Comparison of ENCODE assay signal across 30 cellular contexts in genomic region chr10:26776258-26776657, GRCh38.
DNase-seq lines count a peak whose midpoint lies in the region; ATAC-seq, FAIRE-seq and TF ChIP-seq lines count a peak whose summit lies in the region.
"Had no signal": no experiment of that assay in that cellular context is flagged by ENCODE, and none has a peak within 500 bp of the region (broad histone marks: within the 10 kb centered on the region; RNA-seq: fewer than 3 reads in every experiment).

No MANE protein-coding gene starts in this region.

- H3K27me3 Mint-ChIP-seq in MCF 10A (ENCODE audit: insufficient read depth, unreplicated experiment) (no peaks in the 10 kb centered on the region), astrocyte (ENCODE audit: low read depth, unreplicated experiment) (no peaks in the 10 kb centered on the region)
- H3K27me3 Mint-ChIP-seq: activated CD4-positive, alpha-beta T cell treated with anti-CD3 and anti-CD28 coated beads for 36 hours; activated naive CD8-positive, alpha-beta T cell treated with anti-CD3 and anti-CD28 coated beads, Interleukin-2, amount 50 U/mL, for 24 hours; stimulated activated memory B cell treated with anti-CD40 and anti-IgM and Interleukin-4, amounts not matched to agents 10 μg/mL and 1 μg/mL and 100 μg/mL, for 72 hours had no signal

- CTCF ChIA-PET in MCF 10A (lab: Yijun Ruan, JAX), result interaction anchor here (0.5 to 1.6 kb wide), 2 partner anchors 55 to 91 kb away, joined by 3 to 6 read pairs; no protein-coding TSS in a partner anchor

- no TSS peak for BruUV-seq in MCF 10A (replicated peaks; lab: Mats Ljungman, UMichigan)

- H3K27ac Mint-ChIP-seq in MCF 10A (ENCODE audit: low read depth, unreplicated experiment) (no peak overlapping the region), astrocyte (ENCODE audit: unreplicated experiment) (no peak overlapping the region)
- H3K27ac Mint-ChIP-seq: activated CD4-positive, alpha-beta T cell treated with anti-CD3 and anti-CD28 coated beads for 36 hours; activated naive CD8-positive, alpha-beta T cell treated with anti-CD3 and anti-CD28 coated beads, Interleukin-2, amount 50 U/mL, for 24 hours; CD8-positive, alpha-beta T cell; neural progenitor cell; stimulated activated memory B cell treated with anti-CD40 and anti-IgM and Interleukin-4, amounts not matched to agents 10 μg/mL and 1 μg/mL and 100 μg/mL, for 72 hours had no signal

- POLR2A ChIA-PET in MCF 10A (lab: Yijun Ruan, JAX), result interaction anchor here (1.3 kb wide), 1 partner anchor 93 kb away, joined by 3 read pairs; no protein-coding TSS in a partner anchor

- H3K27me3 ChIP-seq in breast epithelium (no peaks in the 10 kb centered on the region), astrocyte (ENCODE audit: insufficient read depth, low read length) (no peaks in the 10 kb centered on the region), tibial nerve (no peaks in the 10 kb centered on the region)
- H3K27me3 ChIP-seq: dorsolateral prefrontal cortex, neural progenitor cell, right lobe of liver had no signal

- TF ChIP-seq POLR2A in breast epithelium (IDR thresholded peaks at IDR 0.05) (no peak), tibial nerve (IDR thresholded peaks at IDR 0.05) (no peak)

- H3K36me3 ChIP-seq in breast epithelium, result no peaks in the 10 kb centered on the region
- H3K36me3 ChIP-seq in astrocyte (ENCODE audit: insufficient read depth, low read length), result no peaks in the 10 kb centered on the region
- H3K36me3 ChIP-seq in tibial nerve, result no peaks in the 10 kb centered on the region
- H3K36me3 ChIP-seq: neural progenitor cell, right lobe of liver had no signal

- intact Hi-C loops in MCF 10A (cut with micrococcal nuclease), result no loop called here
- intact Hi-C loops in breast epithelium (cut with DNase I; ENCODE audit: low total_unique reads), result no loop called here

- H2AFZ ChIP-seq in astrocyte (ENCODE audit: low read depth, low read length), result no peak overlapping the region
- H2AFZ ChIP-seq: neural progenitor cell had no signal

- no peak for TF ChIP-seq CTCF in MCF 10A (IDR thresholded peaks at IDR 0.05; ENCODE audit: unreplicated experiment)
- no peak for TF ChIP-seq CTCF in breast epithelium (IDR thresholded peaks at IDR 0.05)
- TF ChIP-seq CTCF in astrocyte (IDR thresholded peaks at IDR 0.05; ENCODE audit: insufficient read depth, low read depth, low read length), result no peak
- no peak for TF ChIP-seq CTCF in tibial nerve (IDR thresholded peaks at IDR 0.05)

- H3K27ac ChIP-seq in breast epithelium (no peak overlapping the region), astrocyte (ENCODE audit: low read depth, low read length) (peak overlapping the region; percentile 28), tibial nerve (no peak overlapping the region)
- H3K27ac ChIP-seq: neural progenitor cell, right lobe of liver had no signal

- H3K4me1 Mint-ChIP-seq in MCF 10A (ENCODE audit: insufficient read depth, unreplicated experiment) (peaks cover 25% of the 10 kb centered on the region), astrocyte (ENCODE audit: low read depth, unreplicated experiment) (peaks cover 36% of the 10 kb centered on the region)
- H3K4me1 Mint-ChIP-seq: neural progenitor cell had no signal

- no peak for TF ChIP-seq EP300 in tibial nerve (IDR thresholded peaks at IDR 0.05)

- H3K9me3 Mint-ChIP-seq in MCF 10A (ENCODE audit: unreplicated experiment), result no peaks in the 10 kb centered on the region
- no peaks in the 10 kb centered on the region for H3K9me3 Mint-ChIP-seq in astrocyte (ENCODE audit: unreplicated experiment)
- H3K9me3 Mint-ChIP-seq: activated naive CD8-positive, alpha-beta T cell treated with anti-CD3 and anti-CD28 coated beads, Interleukin-2, amount 50 U/mL, for 24 hours; CD8-positive, alpha-beta T cell; H9; neural progenitor cell; stimulated activated memory B cell treated with anti-CD40 and anti-IgM and Interleukin-4, amounts not matched to agents 10 μg/mL and 1 μg/mL and 100 μg/mL, for 72 hours had no signal

- H3K9me3 ChIP-seq in breast epithelium (no peaks in the 10 kb centered on the region), astrocyte (ENCODE audit: insufficient read depth, low read depth, low read length) (no peaks in the 10 kb centered on the region), tibial nerve (no peaks in the 10 kb centered on the region)
- H3K9me3 ChIP-seq: right lobe of liver had no signal

- ATAC-seq in HG03521 (IDR thresholded peaks at IDR 0.05; ENCODE audit: unreplicated experiment) (no peak), GM21423 (IDR thresholded peaks at IDR 0.05; ENCODE audit: unreplicated experiment) (no peak)
- ATAC-seq: activated CD4-positive, alpha-beta T cell treated with anti-CD3 and anti-CD28 coated beads for 36 hours; activated naive CD8-positive, alpha-beta T cell treated with anti-CD3 and anti-CD28 coated beads, Interleukin-2, amount 50 U/mL, for 24 hours; CD8-positive, alpha-beta T cell; right lobe of liver; SK-N-SH treated with all-trans-retinoic acid at 6 μM for 48 hours; stimulated activated memory B cell treated with anti-CD40 and anti-IgM and Interleukin-4, amounts not matched to agents 10 μg/mL and 1 μg/mL and 100 μg/mL, for 72 hours had no signal

- 92 to 97% methylated on average over 1 of the region's 1 CpG for WGBS in tibial nerve, 2 donors

- peaks cover 7% of the 10 kb centered on the region for H3K36me3 Mint-ChIP-seq in MCF 10A (ENCODE audit: insufficient read depth, unreplicated experiment)
- peaks cover 2% of the 10 kb centered on the region for H3K36me3 Mint-ChIP-seq in astrocyte (ENCODE audit: low read depth, unreplicated experiment)

- H3K4me3 ChIP-seq in breast epithelium (no peak overlapping the region), astrocyte (ENCODE audit: insufficient read depth, low read depth, low read length) (no peak overlapping the region), tibial nerve (no peak overlapping the region)
- H3K4me3 ChIP-seq: dorsolateral prefrontal cortex, neural progenitor cell, right lobe of liver had no signal

- H3K4me2 ChIP-seq in astrocyte (ENCODE audit: low read length), result no peak overlapping the region
- H3K4me2 ChIP-seq: neural progenitor cell had no signal

- H3K4me3 Mint-ChIP-seq in MCF 10A (ENCODE audit: unreplicated experiment) (no peak overlapping the region), astrocyte (ENCODE audit: unreplicated experiment) (no peak overlapping the region)
- H3K4me3 Mint-ChIP-seq: activated CD4-positive, alpha-beta T cell treated with anti-CD3 and anti-CD28 coated beads for 36 hours; activated naive CD8-positive, alpha-beta T cell treated with anti-CD3 and anti-CD28 coated beads, Interleukin-2, amount 50 U/mL, for 24 hours; CD8-positive, alpha-beta T cell; H9; neural progenitor cell; stimulated activated memory B cell treated with anti-CD40 and anti-IgM and Interleukin-4, amounts not matched to agents 10 μg/mL and 1 μg/mL and 100 μg/mL, for 72 hours had no signal

- H4K20me1 ChIP-seq in astrocyte (ENCODE audit: insufficient read depth, low read length), result peaks cover 44% of the 10 kb centered on the region

- DNase-seq in MCF 10A (ENCODE audit: unreplicated experiment), result peak; percentile 2
- DNase-seq in breast epithelium (ENCODE audit: low spot score in 2 of 2), result no peak
- peak; percentile 35 for DNase-seq in astrocyte (ENCODE audit: low read depth)
- peak; percentile 41 for DNase-seq in kidney tubule cell (ENCODE audit: low spot score)
- no peak for DNase-seq in NCI-H524 (lab: John Stamatoyannopoulos, UW)
- DNase-seq in tibial nerve (ENCODE audit: low spot score in 2 of 2), result no peak
- DNase-seq: activated CD4-positive, alpha-beta T cell treated with anti-CD3 and anti-CD28 coated beads for 36 hours; activated gamma-delta T cell; activated naive CD8-positive, alpha-beta T cell treated with anti-CD3 and anti-CD28 coated beads, Interleukin-2, amount 50 U/mL, for 24 hours; activated T-cell treated with anti-CD3 and anti-CD28 coated beads for 4 hours; AML-193; CD8-positive, alpha-beta T cell; DMS 273 treated with DMSO at 0.1 percent for 48 hours; dorsolateral prefrontal cortex; H9; NCI-H1105; NCI-H2029 treated with DMSO at 0.1 percent for 48 hours; NCI-H446; NCI-H82; right lobe of liver; RPMI8226; stimulated activated CD4-positive, alpha-beta T cell treated with anti-CD3 and anti-CD28 coated beads, Interleukin-12 subunit alpha, Interleukin-12 subunit beta, amount 100 ng/mL, for 4 hours; stimulated activated CD4-positive, alpha-beta T cell treated with anti-CD3 and anti-CD28 coated beads, Interleukin-4, amount 100 ng/mL, for 24 hours; T-helper 2 cell had no signal

- H3K4me1 ChIP-seq in breast epithelium (no peaks in the 10 kb centered on the region), astrocyte (ENCODE audit: insufficient read depth, low read length) (peaks cover 12% of the 10 kb centered on the region), tibial nerve (peaks cover 0 to 10% (median 3%) of the 10 kb centered on the region in 4 donors)
- H3K4me1 ChIP-seq: neural progenitor cell, right lobe of liver had no signal

- H3K9ac ChIP-seq in astrocyte (ENCODE audit: low read length), result peak overlapping the region; percentile 0
- H3K9ac ChIP-seq: neural progenitor cell had no signal

- no peak for FAIRE-seq in astrocyte (lab: Jason Lieb, UNC)
- FAIRE-seq: endothelial cell of umbilical vein had no signal

- H3K79me2 ChIP-seq in astrocyte (ENCODE audit: insufficient read depth, low read length), result peaks cover 94% of the 10 kb centered on the region

Comparison
In these comparisons a context has a peak if more than half of its experiments do, and no peak if none do; other contexts are left out.
1. DNase-seq: peak in MCF 10A (single experiment), astrocyte (single experiment) and kidney tubule cell (single experiment); none in breast epithelium (0 of 2), NCI-H524 (0 of 2) and tibial nerve (0 of 2).